ENCODE assay signal across 1 cellular context in the genomic region with DNA sequence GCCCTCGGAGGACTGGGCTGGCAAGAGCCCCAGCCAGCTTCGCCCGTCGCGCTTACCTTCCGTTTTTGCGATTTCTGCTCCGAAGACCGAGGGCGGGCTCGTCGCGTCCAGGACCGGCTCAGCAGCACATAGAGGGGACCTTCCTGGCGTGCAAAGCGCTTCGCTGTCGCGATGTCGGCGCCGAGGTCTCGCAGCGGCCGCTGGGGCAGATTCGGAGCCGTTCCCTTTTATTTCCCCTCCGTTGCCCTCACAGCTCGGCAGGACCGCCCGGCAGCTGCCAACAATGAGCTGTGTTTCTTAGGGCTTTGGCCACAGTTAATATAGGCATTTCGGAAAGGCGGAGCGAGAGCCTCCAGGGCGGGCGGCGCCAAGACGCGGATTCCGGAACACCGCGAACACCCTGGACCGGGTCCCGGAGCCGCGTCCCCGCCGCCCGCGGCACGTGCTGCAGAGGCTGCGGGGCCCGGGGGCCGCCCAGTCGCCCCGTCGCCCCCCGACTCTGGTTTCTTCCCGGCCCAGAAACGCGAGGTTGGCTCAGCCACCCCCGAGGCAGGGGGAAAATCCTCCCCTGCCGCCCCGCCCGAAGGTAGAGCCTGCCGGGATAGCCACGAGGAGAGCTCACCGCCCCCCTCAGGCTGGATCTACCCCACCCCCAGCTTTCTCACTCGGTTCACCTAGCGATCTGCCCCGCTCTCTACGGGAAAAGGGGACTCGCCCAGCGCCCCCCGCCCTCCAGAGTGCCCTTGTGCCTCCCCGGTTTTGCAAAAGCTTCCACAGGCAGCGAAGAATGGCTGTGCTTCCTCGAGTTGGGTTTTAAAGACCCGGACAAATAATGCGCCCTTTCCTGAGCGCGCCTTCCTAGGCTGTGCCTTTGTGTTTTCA.
TF ChIP-seq lines count a peak whose summit lies in the region.

A gene with protein sequence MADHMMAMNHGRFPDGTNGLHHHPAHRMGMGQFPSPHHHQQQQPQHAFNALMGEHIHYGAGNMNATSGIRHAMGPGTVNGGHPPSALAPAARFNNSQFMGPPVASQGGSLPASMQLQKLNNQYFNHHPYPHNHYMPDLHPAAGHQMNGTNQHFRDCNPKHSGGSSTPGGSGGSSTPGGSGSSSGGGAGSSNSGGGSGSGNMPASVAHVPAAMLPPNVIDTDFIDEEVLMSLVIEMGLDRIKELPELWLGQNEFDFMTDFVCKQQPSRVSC (minus strand): TSS at position 292 of the 882 bp plus-strand sequence. CDS start 704 bp downstream, outside the sequence.

TF ChIP-seq in GM12878, 131 proteins besides CTCF, POLR2A, EP300 and RAD21 (continued from another document and continues in another):
- TF ChIP-seq, protein P1, sequence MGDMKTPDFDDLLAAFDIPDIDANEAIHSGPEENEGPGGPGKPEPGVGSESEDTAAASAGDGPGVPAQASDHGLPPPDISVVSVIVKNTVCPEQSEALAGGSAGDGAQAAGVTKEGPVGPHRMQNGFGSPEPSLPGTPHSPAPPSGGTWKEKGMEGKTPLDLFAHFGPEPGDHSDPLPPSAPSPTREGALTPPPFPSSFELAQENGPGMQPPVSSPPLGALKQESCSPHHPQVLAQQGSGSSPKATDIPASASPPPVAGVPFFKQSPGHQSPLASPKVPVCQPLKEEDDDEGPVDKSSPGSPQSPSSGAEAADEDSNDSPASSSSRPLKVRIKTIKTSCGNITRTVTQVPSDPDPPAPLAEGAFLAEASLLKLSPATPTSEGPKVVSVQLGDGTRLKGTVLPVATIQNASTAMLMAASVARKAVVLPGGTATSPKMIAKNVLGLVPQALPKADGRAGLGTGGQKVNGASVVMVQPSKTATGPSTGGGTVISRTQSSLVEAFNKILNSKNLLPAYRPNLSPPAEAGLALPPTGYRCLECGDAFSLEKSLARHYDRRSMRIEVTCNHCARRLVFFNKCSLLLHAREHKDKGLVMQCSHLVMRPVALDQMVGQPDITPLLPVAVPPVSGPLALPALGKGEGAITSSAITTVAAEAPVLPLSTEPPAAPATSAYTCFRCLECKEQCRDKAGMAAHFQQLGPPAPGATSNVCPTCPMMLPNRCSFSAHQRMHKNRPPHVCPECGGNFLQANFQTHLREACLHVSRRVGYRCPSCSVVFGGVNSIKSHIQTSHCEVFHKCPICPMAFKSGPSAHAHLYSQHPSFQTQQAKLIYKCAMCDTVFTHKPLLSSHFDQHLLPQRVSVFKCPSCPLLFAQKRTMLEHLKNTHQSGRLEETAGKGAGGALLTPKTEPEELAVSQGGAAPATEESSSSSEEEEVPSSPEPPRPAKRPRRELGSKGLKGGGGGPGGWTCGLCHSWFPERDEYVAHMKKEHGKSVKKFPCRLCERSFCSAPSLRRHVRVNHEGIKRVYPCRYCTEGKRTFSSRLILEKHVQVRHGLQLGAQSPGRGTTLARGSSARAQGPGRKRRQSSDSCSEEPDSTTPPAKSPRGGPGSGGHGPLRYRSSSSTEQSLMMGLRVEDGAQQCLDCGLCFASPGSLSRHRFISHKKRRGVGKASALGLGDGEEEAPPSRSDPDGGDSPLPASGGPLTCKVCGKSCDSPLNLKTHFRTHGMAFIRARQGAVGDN (IDR thresholded peaks at IDR 0.05): peak; percentile 87
- TF ChIP-seq MEF2A (IDR thresholded peaks at IDR 0.05; ENCODE audit: insufficient read depth, low read depth, low read length) (0 out of 2 replicates have a peak, but pooled peaks have one; percentile 32), RCOR1 (conservative IDR thresholded peaks at IDR 0.05; ENCODE audit: low read depth, low read length) (0 out of 2 replicates have a peak, but pooled peaks have one; percentile 1), FOXM1 (IDR thresholded peaks at IDR 0.05; ENCODE audit: low read depth, low read length) (peak; percentile 36; the same call in 1 of the 2 replicates), NR2F1 (conservative IDR thresholded peaks at IDR 0.05) (peak; percentile 53; the same call in 1 of the 2 replicates), ZZZ3 (IDR thresholded peaks at IDR 0.05; ENCODE audit: control insufficient read depth, insufficient read length, low read depth) (no peak), NR2C2 (IDR thresholded peaks at IDR 0.05; ENCODE audit: borderline replicate concordance, control insufficient read depth, insufficient read length, low read depth) (no peak), MXI1 (IDR thresholded peaks at IDR 0.05; ENCODE audit: low read depth, low read length) (0 out of 2 replicates have a peak, but pooled peaks have one; percentile 68), HCFC1 (IDR thresholded peaks at IDR 0.05; ENCODE audit: low read length) (peak; percentile 39; the same call in 1 of the 2 replicates), USF1 (IDR thresholded peaks at IDR 0.05; ENCODE audit: borderline replicate concordance, extremely low read length, insufficient read depth, low read depth, low read length) (peak; percentile 55), RELA (IDR thresholded peaks at IDR 0.05; ENCODE audit: borderline replicate concordance, partially characterized antibody) (no peak), IRF4 (IDR thresholded peaks at IDR 0.05; ENCODE audit: low read depth, low read length) (no peak), ZBED1 (IDR thresholded peaks at IDR 0.05; ENCODE audit: borderline replicate concordance) (peak; percentile 92; the same call in 1 of the 2 replicates), CBFB (IDR thresholded peaks at IDR 0.05; ENCODE audit: low read depth) (peak; percentile 95), RELB (IDR thresholded peaks at IDR 0.05; ENCODE audit: low read depth) (peak; percentile 79), SREBF1 (IDR thresholded peaks at IDR 0.05; ENCODE audit: low read length) (0 out of 2 replicates have a peak, but pooled peaks have one; percentile 23), TCF3 (IDR thresholded peaks at IDR 0.05; ENCODE audit: borderline replicate concordance, insufficient read depth, low read depth, low read length) (peak; percentile 94; the same call in 1 of the 2 replicates), NBN (IDR thresholded peaks at IDR 0.05) (no peak; the same call in 1 of the 2 replicates), TCF12 (IDR thresholded peaks at IDR 0.05; ENCODE audit: low read depth, low read length) (peak; percentile 86), GATAD2B (conservative IDR thresholded peaks at IDR 0.05; ENCODE audit: low read depth) (peak; percentile 44; the same call in 1 of the 2 replicates), SMARCA5 (IDR thresholded peaks at IDR 0.05) (0 out of 2 replicates have a peak, but pooled peaks have one; percentile 51)
- TF ChIP-seq, protein P2, sequence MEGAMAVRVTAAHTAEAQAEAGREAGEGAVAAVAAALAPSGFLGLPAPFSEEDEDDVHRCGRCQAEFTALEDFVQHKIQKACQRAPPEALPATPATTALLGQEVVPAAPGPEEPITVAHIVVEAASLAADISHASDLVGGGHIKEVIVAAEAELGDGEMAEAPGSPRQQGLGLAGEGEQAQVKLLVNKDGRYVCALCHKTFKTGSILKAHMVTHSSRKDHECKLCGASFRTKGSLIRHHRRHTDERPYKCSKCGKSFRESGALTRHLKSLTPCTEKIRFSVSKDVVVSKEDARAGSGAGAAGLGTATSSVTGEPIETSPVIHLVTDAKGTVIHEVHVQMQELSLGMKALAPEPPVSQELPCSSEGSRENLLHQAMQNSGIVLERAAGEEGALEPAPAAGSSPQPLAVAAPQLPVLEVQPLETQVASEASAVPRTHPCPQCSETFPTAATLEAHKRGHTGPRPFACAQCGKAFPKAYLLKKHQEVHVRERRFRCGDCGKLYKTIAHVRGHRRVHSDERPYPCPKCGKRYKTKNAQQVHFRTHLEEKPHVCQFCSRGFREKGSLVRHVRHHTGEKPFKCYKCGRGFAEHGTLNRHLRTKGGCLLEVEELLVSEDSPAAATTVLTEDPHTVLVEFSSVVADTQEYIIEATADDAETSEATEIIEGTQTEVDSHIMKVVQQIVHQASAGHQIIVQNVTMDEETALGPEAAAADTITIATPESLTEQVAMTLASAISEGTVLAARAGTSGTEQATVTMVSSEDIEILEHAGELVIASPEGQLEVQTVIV (IDR thresholded peaks at IDR 0.05; ENCODE audit: borderline replicate concordance, partially characterized antibody): no peak
- TF ChIP-seq, protein P3, sequence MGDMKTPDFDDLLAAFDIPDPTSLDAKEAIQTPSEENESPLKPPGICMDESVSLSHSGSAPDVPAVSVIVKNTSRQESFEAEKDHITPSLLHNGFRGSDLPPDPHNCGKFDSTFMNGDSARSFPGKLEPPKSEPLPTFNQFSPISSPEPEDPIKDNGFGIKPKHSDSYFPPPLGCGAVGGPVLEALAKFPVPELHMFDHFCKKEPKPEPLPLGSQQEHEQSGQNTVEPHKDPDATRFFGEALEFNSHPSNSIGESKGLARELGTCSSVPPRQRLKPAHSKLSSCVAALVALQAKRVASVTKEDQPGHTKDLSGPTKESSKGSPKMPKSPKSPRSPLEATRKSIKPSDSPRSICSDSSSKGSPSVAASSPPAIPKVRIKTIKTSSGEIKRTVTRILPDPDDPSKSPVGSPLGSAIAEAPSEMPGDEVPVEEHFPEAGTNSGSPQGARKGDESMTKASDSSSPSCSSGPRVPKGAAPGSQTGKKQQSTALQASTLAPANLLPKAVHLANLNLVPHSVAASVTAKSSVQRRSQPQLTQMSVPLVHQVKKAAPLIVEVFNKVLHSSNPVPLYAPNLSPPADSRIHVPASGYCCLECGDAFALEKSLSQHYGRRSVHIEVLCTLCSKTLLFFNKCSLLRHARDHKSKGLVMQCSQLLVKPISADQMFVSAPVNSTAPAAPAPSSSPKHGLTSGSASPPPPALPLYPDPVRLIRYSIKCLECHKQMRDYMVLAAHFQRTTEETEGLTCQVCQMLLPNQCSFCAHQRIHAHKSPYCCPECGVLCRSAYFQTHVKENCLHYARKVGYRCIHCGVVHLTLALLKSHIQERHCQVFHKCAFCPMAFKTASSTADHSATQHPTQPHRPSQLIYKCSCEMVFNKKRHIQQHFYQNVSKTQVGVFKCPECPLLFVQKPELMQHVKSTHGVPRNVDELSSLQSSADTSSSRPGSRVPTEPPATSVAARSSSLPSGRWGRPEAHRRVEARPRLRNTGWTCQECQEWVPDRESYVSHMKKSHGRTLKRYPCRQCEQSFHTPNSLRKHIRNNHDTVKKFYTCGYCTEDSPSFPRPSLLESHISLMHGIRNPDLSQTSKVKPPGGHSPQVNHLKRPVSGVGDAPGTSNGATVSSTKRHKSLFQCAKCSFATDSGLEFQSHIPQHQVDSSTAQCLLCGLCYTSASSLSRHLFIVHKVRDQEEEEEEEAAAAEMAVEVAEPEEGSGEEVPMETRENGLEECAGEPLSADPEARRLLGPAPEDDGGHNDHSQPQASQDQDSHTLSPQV (IDR thresholded peaks at IDR 0.05): peak; percentile 74
- TF ChIP-seq, protein P4, sequence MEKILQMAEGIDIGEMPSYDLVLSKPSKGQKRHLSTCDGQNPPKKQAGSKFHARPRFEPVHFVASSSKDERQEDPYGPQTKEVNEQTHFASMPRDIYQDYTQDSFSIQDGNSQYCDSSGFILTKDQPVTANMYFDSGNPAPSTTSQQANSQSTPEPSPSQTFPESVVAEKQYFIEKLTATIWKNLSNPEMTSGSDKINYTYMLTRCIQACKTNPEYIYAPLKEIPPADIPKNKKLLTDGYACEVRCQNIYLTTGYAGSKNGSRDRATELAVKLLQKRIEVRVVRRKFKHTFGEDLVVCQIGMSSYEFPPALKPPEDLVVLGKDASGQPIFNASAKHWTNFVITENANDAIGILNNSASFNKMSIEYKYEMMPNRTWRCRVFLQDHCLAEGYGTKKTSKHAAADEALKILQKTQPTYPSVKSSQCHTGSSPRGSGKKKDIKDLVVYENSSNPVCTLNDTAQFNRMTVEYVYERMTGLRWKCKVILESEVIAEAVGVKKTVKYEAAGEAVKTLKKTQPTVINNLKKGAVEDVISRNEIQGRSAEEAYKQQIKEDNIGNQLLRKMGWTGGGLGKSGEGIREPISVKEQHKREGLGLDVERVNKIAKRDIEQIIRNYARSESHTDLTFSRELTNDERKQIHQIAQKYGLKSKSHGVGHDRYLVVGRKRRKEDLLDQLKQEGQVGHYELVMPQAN (conservative IDR thresholded peaks at IDR 0.05): peak; percentile 79
- TF ChIP-seq, protein P5, sequence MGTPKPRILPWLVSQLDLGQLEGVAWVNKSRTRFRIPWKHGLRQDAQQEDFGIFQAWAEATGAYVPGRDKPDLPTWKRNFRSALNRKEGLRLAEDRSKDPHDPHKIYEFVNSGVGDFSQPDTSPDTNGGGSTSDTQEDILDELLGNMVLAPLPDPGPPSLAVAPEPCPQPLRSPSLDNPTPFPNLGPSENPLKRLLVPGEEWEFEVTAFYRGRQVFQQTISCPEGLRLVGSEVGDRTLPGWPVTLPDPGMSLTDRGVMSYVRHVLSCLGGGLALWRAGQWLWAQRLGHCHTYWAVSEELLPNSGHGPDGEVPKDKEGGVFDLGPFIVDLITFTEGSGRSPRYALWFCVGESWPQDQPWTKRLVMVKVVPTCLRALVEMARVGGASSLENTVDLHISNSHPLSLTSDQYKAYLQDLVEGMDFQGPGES (IDR thresholded peaks at IDR 0.05): no peak
- TF ChIP-seq, protein P6, sequence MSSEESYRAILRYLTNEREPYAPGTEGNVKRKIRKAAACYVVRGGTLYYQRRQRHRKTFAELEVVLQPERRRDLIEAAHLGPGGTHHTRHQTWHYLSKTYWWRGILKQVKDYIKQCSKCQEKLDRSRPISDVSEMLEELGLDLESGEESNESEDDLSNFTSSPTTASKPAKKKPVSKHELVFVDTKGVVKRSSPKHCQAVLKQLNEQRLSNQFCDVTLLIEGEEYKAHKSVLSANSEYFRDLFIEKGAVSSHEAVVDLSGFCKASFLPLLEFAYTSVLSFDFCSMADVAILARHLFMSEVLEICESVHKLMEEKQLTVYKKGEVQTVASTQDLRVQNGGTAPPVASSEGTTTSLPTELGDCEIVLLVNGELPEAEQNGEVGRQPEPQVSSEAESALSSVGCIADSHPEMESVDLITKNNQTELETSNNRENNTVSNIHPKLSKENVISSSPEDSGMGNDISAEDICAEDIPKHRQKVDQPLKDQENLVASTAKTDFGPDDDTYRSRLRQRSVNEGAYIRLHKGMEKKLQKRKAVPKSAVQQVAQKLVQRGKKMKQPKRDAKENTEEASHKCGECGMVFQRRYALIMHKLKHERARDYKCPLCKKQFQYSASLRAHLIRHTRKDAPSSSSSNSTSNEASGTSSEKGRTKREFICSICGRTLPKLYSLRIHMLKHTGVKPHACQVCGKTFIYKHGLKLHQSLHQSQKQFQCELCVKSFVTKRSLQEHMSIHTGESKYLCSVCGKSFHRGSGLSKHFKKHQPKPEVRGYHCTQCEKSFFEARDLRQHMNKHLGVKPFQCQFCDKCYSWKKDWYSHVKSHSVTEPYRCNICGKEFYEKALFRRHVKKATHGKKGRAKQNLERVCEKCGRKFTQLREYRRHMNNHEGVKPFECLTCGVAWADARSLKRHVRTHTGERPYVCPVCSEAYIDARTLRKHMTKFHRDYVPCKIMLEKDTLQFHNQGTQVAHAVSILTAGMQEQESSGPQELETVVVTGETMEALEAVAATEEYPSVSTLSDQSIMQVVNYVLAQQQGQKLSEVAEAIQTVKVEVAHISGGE (CRISPR knock-in tag; IDR thresholded peaks at IDR 0.05): 0 out of 2 replicates have a peak, but pooled peaks have one; percentile 36
